In the genomic region with DNA sequence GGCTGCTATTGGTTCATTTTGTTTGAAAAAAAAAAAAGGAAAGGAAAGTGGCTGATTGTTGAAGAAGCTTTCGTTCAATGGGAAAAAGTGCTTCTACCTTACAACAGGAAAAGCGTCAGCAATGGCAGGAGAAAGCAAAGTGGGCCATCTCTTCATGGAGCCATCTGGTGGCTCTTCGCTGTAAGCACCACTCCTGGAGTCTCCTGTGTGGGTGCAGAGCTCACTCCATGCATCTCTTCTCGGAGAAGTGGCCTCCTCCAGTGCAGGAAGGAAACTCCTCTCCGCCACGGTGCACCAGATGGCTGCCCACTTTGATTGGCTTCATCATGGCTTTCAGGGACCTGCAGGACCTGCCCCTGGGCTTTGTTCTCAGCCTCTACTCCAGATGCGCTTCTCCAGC, we compare ENCODE assay signal across 8 cellular contexts.
DNase-seq lines count a peak whose midpoint lies in the region; ATAC-seq and TF ChIP-seq lines count a peak whose summit lies in the region.

No MANE protein-coding gene starts in this region.

- H2BK120ac ChIP-seq in trophoblast cell (ENCODE audit: insufficient read depth, low read length, poor library complexity), result no peak overlapping the region

- H4K91ac ChIP-seq in trophoblast cell (ENCODE audit: low read depth, low read length), result no peak overlapping the region

- no peak overlapping the region for H3K18ac ChIP-seq in trophoblast cell (ENCODE audit: low read length)

- WGBS in trophoblast cell (ENCODE audit: extremely low coverage, insufficient coverage, insufficient read length), result no CpG with 5 or more reads among the region's 7 CpGs

- no peak overlapping the region for H3K4me3 Mint-ChIP-seq in activated T-helper 2 cell treated with anti-CD3 and anti-CD28 coated beads, Interferon-gamma antibody, Interleukin-2, Interleukin-4, amounts not matched to agents 10 μg/mL and 5 μg/mL and 100 μg/mL, durations not matched to agents 14 hours and 24 hours and 36 hours (ENCODE audit: low read depth)

- peaks cover 32% of the 10 kb centered on the region for H3K4me1 Mint-ChIP-seq in activated T-helper 2 cell treated with anti-CD3 and anti-CD28 coated beads, Interferon-gamma antibody, Interleukin-2, Interleukin-4, amounts not matched to agents 10 μg/mL and 5 μg/mL and 100 μg/mL, durations not matched to agents 14 hours and 24 hours and 36 hours (ENCODE audit: low read depth)

- H3K4me2 ChIP-seq in trophoblast cell (ENCODE audit: low read length), result no peak overlapping the region

- H4K12ac ChIP-seq in trophoblast cell (ENCODE audit: low read depth, low read length), result no peak overlapping the region

- H3K9me3 ChIP-seq in Peyer's patch (no peaks in the 10 kb centered on the region), trophoblast cell (ENCODE audit: insufficient read depth, low read depth, low read length) (no peaks in the 10 kb centered on the region)

- peaks cover 7% of the 10 kb centered on the region for H3K27me3 Mint-ChIP-seq in activated T-helper 2 cell treated with anti-CD3 and anti-CD28 coated beads, Interferon-gamma antibody, Interleukin-2, Interleukin-4, amounts not matched to agents 10 μg/mL and 5 μg/mL and 100 μg/mL, durations not matched to agents 14 hours and 24 hours and 36 hours (ENCODE audit: low read depth)

- H3K79me2 ChIP-seq in trophoblast cell (ENCODE audit: control insufficient read depth, insufficient read depth, low read length, poor library complexity), result no peaks in the 10 kb centered on the region

- H3K14ac ChIP-seq in trophoblast cell (ENCODE audit: low read length), result no peak overlapping the region

- H3K36me3 Mint-ChIP-seq in activated T-helper 2 cell treated with anti-CD3 and anti-CD28 coated beads, Interferon-gamma antibody, Interleukin-2, Interleukin-4, amounts not matched to agents 10 μg/mL and 5 μg/mL and 100 μg/mL, durations not matched to agents 14 hours and 24 hours and 36 hours (ENCODE audit: low read depth), result no peaks in the 10 kb centered on the region

- DNase-seq in NCI-H510A treated with DMSO at 0.1 percent for 48 hours (lab: John Stamatoyannopoulos, UW), result peak; percentile 72
- no peak for DNase-seq in NCI-H510A (lab: John Stamatoyannopoulos, UW)
- DNase-seq in Peyer's patch, result peak in 2 of 3 donors; percentile 52 to 69
- peak; percentile 49 for DNase-seq in fibroblast of pulmonary artery (ENCODE audit: low read depth)
- peak; percentile 26 to 70 for DNase-seq in trophoblast cell
- DNase-seq in activated T-helper 2 cell treated with anti-CD3 and anti-CD28 coated beads, Interferon-gamma antibody, Interleukin-2, Interleukin-4, amounts not matched to agents 10 μg/mL and 5 μg/mL and 100 μg/mL, durations not matched to agents 14 hours and 24 hours and 36 hours (ENCODE audit: low spot score), result no peak

- H2BK12ac ChIP-seq in trophoblast cell (ENCODE audit: low read length), result no peak overlapping the region

- H3K27ac ChIP-seq in Peyer's patch (peak overlapping the region in 1 of 4 donors; percentile 51), trophoblast cell (ENCODE audit: low read depth, low read length) (no peak overlapping the region)

- H3K36me3 ChIP-seq in Peyer's patch (no peaks in the 10 kb centered on the region), trophoblast cell (ENCODE audit: control insufficient read depth in 1 of 2, insufficient read depth in 2 of 2, low read length in 2 of 2) (no peaks in the 10 kb centered on the region)

- peaks cover 2% of the 10 kb centered on the region for H3K79me1 ChIP-seq in trophoblast cell (ENCODE audit: low read length)

- H3K4me3 ChIP-seq in Peyer's patch, result no peak overlapping the region
- H3K4me3 ChIP-seq in fibroblast of pulmonary artery (replicated peaks; ENCODE audit: low read depth, low read length), result no peak overlapping the region
- no peak overlapping the region for H3K4me3 ChIP-seq in trophoblast cell (ENCODE audit: low read depth, low read length)

- no peak overlapping the region for H3K9ac ChIP-seq in trophoblast cell (ENCODE audit: low read length)

- no peak overlapping the region for H2AFZ ChIP-seq in trophoblast cell (ENCODE audit: insufficient read depth, low read length, poor library complexity)

- no peak overlapping the region for H2AK5ac ChIP-seq in trophoblast cell (ENCODE audit: low read length)

- H3K27me3 ChIP-seq in Peyer's patch, result no peaks in the 10 kb centered on the region
- no peaks in the 10 kb centered on the region for H3K27me3 ChIP-seq in trophoblast cell (ENCODE audit: insufficient read depth, low read length)

- no peak overlapping the region for H3K4ac ChIP-seq in trophoblast cell (ENCODE audit: low read depth, low read length)

- no peak overlapping the region for H3K27ac Mint-ChIP-seq in activated T-helper 2 cell treated with anti-CD3 and anti-CD28 coated beads, Interferon-gamma antibody, Interleukin-2, Interleukin-4, amounts not matched to agents 10 μg/mL and 5 μg/mL and 100 μg/mL, durations not matched to agents 14 hours and 24 hours and 36 hours

- peak; percentile 38 for ATAC-seq in HG03354 (IDR thresholded peaks at IDR 0.05; ENCODE audit: poor library complexity, severe bottlenecking, unreplicated experiment)
- no peak for ATAC-seq in GM21390 (IDR thresholded peaks at IDR 0.05; ENCODE audit: unreplicated experiment)

- H3K4me1 ChIP-seq in Peyer's patch, result peaks cover 0 to 6% (median 2%) of the 10 kb centered on the region in 4 donors
- H3K4me1 ChIP-seq in trophoblast cell (ENCODE audit: control insufficient read depth in 1 of 2, insufficient read depth in 2 of 2, low read length in 2 of 2), result peaks cover 3 to 5% of the 10 kb centered on the region in 2 experiments

- no peak overlapping the region for H2BK5ac ChIP-seq in trophoblast cell (ENCODE audit: low read depth, low read length, poor library complexity)

- no peak overlapping the region for H4K8ac ChIP-seq in trophoblast cell (ENCODE audit: low read depth, low read length)

- no peak for TF ChIP-seq POLR2A in Peyer's patch (IDR thresholded peaks at IDR 0.05)

- TF ChIP-seq CTCF in Peyer's patch (IDR thresholded peaks at IDR 0.05), result peak; percentile 14 to 62 (median 53)
- TF ChIP-seq CTCF in fibroblast of pulmonary artery (IDR thresholded peaks at IDR 0.05; ENCODE audit: low read length, missing control alignments), result peak; percentile 49

- intact Hi-C loops in activated T-helper 2 cell treated with anti-CD3 and anti-CD28 coated beads, Interferon-gamma antibody, Interleukin-2, Interleukin-4, amounts not matched to agents 10 μg/mL and 5 μg/mL and 100 μg/mL, durations not matched to agents 14 hours and 24 hours and 36 hours (cut with micrococcal nuclease), result loop anchor here (10.0 kb wide), 1 partner anchor 440 kb away; no protein-coding TSS in a partner anchor

- H3K9me3 Mint-ChIP-seq in activated T-helper 2 cell treated with anti-CD3 and anti-CD28 coated beads, Interferon-gamma antibody, Interleukin-2, Interleukin-4, amounts not matched to agents 10 μg/mL and 5 μg/mL and 100 μg/mL, durations not matched to agents 14 hours and 24 hours and 36 hours, result no peaks in the 10 kb centered on the region

- no peak overlapping the region for H3K23ac ChIP-seq in trophoblast cell (ENCODE audit: low read length)

Comparison
In these comparisons a context has a peak if more than half of its experiments do, and no peak if none do; other contexts are left out.
1. DNase-seq: peak in NCI-H510A treated with DMSO at 0.1 percent for 48 hours (single experiment), Peyer's patch (2 of 3), fibroblast of pulmonary artery (single experiment) and trophoblast cell (2 of 2); none in NCI-H510A (single experiment) and activated T-helper 2 cell treated with anti-CD3 and anti-CD28 coated beads, Interferon-gamma antibody, Interleukin-2, Interleukin-4, amounts not matched to agents 10 μg/mL and 5 μg/mL and 100 μg/mL, durations not matched to agents 14 hours and 24 hours and 36 hours (single experiment).